8 cellular contexts compared by ENCODE assay signal in genomic region chr9:19161257-19162025, GRCh38. TPM values are rescaled to one million over a fixed set of nuclear protein-coding genes. Genes with fewer than 3 reads are reported as not detected.
DNase-seq lines count a peak whose midpoint lies in the region; ATAC-seq and TF ChIP-seq lines count a peak whose summit lies in the region.

No MANE protein-coding gene starts in this region.

- H3K9ac ChIP-seq in trophoblast cell (ENCODE audit: low read length) = no peak overlapping the region

- peaks cover 18% of the 10 kb centered on the region for H3K4me1 Mint-ChIP-seq in Calu3 (ENCODE audit: low read depth, unreplicated experiment)
- H3K4me1 Mint-ChIP-seq in activated CD4-positive, alpha-beta T cell treated with anti-CD3 and anti-CD28 coated beads, Interleukin-2, amount 10 ng/mL, durations not matched to agents 7 days and 5 days = peaks cover 28% of the 10 kb centered on the region

- H3K4me1 ChIP-seq in esophagus squamous epithelium (peaks cover 6 to 15% (median 10%) of the 10 kb centered on the region in 3 donors), trophoblast cell (ENCODE audit: control insufficient read depth in 1 of 2, insufficient read depth in 2 of 2, low read length in 2 of 2) (peaks cover 8% of the 10 kb centered on the region in 2 experiments)

- peak overlapping the region; percentile 22 for H2BK12ac ChIP-seq in trophoblast cell (ENCODE audit: low read length)

- H3K27me3 ChIP-seq in esophagus squamous epithelium (no peaks in the 10 kb centered on the region), trophoblast cell (ENCODE audit: insufficient read depth, low read length) (no peaks in the 10 kb centered on the region)

- no peak overlapping the region for H3K4ac ChIP-seq in trophoblast cell (ENCODE audit: low read depth, low read length)

- BruUV-seq in Calu3 (replicated peaks; lab: Mats Ljungman, UMichigan) = no TSS peak

- H2AK5ac ChIP-seq in trophoblast cell (ENCODE audit: low read length) = no peak overlapping the region

- H3K27ac ChIP-seq in esophagus squamous epithelium (peak overlapping the region; percentile 46 to 92 (median 70)), trophoblast cell (ENCODE audit: low read depth, low read length) (peak overlapping the region; percentile 52)

- H3K36me3 Mint-ChIP-seq in Calu3 (ENCODE audit: insufficient read depth, unreplicated experiment) = peaks cover 7% of the 10 kb centered on the region
- H3K36me3 Mint-ChIP-seq in activated CD4-positive, alpha-beta T cell treated with anti-CD3 and anti-CD28 coated beads, Interleukin-2, amount 10 ng/mL, durations not matched to agents 7 days and 5 days (ENCODE audit: low read depth) = no peaks in the 10 kb centered on the region

- POLR2A ChIA-PET in activated CD4-positive, alpha-beta T cell treated with anti-CD3 and anti-CD28 coated beads, Interleukin-2, amount 10 ng/mL, durations not matched to agents 7 days and 5 days (lab: Charles Lee) = no interaction called here

- peak overlapping the region; percentile 49 for H2BK5ac ChIP-seq in trophoblast cell (ENCODE audit: low read depth, low read length, poor library complexity)

- no peaks in the 10 kb centered on the region for H3K79me2 ChIP-seq in trophoblast cell (ENCODE audit: control insufficient read depth, insufficient read depth, low read length, poor library complexity)

- whole genome bisulfite sequencing in esophagus squamous epithelium, 2 donors = 45 to 48% methylated on average over 9 of the region's 9 CpGs
- WGBS in trophoblast cell (ENCODE audit: extremely low coverage, insufficient coverage, insufficient read length) = no CpG with 5 or more reads among the region's 9 CpGs

- no peak overlapping the region for H4K8ac ChIP-seq in trophoblast cell (ENCODE audit: low read depth, low read length)

- H2AFZ ChIP-seq in trophoblast cell (ENCODE audit: insufficient read depth, low read length, poor library complexity) = no peak overlapping the region

- no peaks in the 10 kb centered on the region for H3K9me3 Mint-ChIP-seq in Calu3 (ENCODE audit: low read depth, unreplicated experiment)
- peaks cover under 1% of the 10 kb centered on the region for H3K9me3 Mint-ChIP-seq in activated CD4-positive, alpha-beta T cell treated with anti-CD3 and anti-CD28 coated beads, Interleukin-2, amount 10 ng/mL, durations not matched to agents 7 days and 5 days

- peak overlapping the region; percentile 93 for H3K27ac Mint-ChIP-seq in Calu3 (ENCODE audit: unreplicated experiment)
- H3K27ac Mint-ChIP-seq in activated CD4-positive, alpha-beta T cell treated with anti-CD3 and anti-CD28 coated beads, Interleukin-2, amount 10 ng/mL, durations not matched to agents 7 days and 5 days = peak overlapping the region; percentile 90

- CTCF ChIA-PET in Calu3 (lab: Charles Lee) = interaction anchor here (0.9 kb wide), 1 partner anchor 10 kb away, joined by 3 read pairs; no protein-coding TSS in a partner anchor
- CTCF ChIA-PET in activated CD4-positive, alpha-beta T cell treated with anti-CD3 and anti-CD28 coated beads, Interleukin-2, amount 10 ng/mL, durations not matched to agents 7 days and 5 days (lab: Charles Lee) = interaction anchor here (0.5 to 2.2 kb wide), 6 partner anchors 10 to 296 kb away, joined by 3 to 5 read pairs (median 4); no protein-coding TSS in a partner anchor

- no peaks in the 10 kb centered on the region for H3K27me3 Mint-ChIP-seq in Calu3 (ENCODE audit: unreplicated experiment)
- no peaks in the 10 kb centered on the region for H3K27me3 Mint-ChIP-seq in activated CD4-positive, alpha-beta T cell treated with anti-CD3 and anti-CD28 coated beads, Interleukin-2, amount 10 ng/mL, durations not matched to agents 7 days and 5 days

- H3K4me3 Mint-ChIP-seq in Calu3 (ENCODE audit: low read depth, unreplicated experiment) = no peak overlapping the region
- H3K4me3 Mint-ChIP-seq in activated CD4-positive, alpha-beta T cell treated with anti-CD3 and anti-CD28 coated beads, Interleukin-2, amount 10 ng/mL, durations not matched to agents 7 days and 5 days = peak overlapping the region; percentile 34

- peak overlapping the region in 1 of 4 donors; percentile 3 for H3K4me3 ChIP-seq in esophagus squamous epithelium
- H3K4me3 ChIP-seq in trophoblast cell (ENCODE audit: low read depth, low read length) = no peak overlapping the region

- peak in 2 of 4 donors; percentile 13 to 31 for TF ChIP-seq POLR2A in esophagus squamous epithelium (IDR thresholded peaks at IDR 0.05)

- TF ChIP-seq CTCF in Calu3 (IDR thresholded peaks at IDR 0.05; ENCODE audit: unreplicated experiment) (no peak), esophagus squamous epithelium (IDR thresholded peaks at IDR 0.05) (no peak)

- no peak overlapping the region for H3K18ac ChIP-seq in trophoblast cell (ENCODE audit: low read length)

- intact Hi-C loops in Calu3 (cut with micrococcal nuclease; ENCODE audit: unreplicated experiment) = loop anchor here (2.0 kb wide), 1 partner anchor 59 kb away; the partner anchor contains the start of gene HAUS6
- intact Hi-C loops in esophagus squamous epithelium (cut with DNase I) = no loop called here

- H4K12ac ChIP-seq in trophoblast cell (ENCODE audit: low read depth, low read length) = no peak overlapping the region

- DNase-seq in Calu3 (peak; percentile 56), HuH-7 (ENCODE audit: low spot score) (peak; percentile 40), esophagus squamous epithelium (lab: John Stamatoyannopoulos, UW) (no peak), trophoblast cell (peak; percentile 98 to 100), NCI-H526 (lab: John Stamatoyannopoulos, UW) (no peak), NCI-H1417 treated with DMSO at 0.1 percent for 48 hours (lab: John Stamatoyannopoulos, UW) (no peak)
- DNase-seq in activated CD4-positive, alpha-beta T cell treated with anti-CD3 and anti-CD28 coated beads, Interleukin-2, amount 10 ng/mL, durations not matched to agents 7 days and 5 days = peak; percentile 64

- H3K79me1 ChIP-seq in trophoblast cell (ENCODE audit: low read length) = peaks cover 3% of the 10 kb centered on the region

- H3K36me3 ChIP-seq in esophagus squamous epithelium = no peaks in the 10 kb centered on the region
- no peaks in the 10 kb centered on the region for H3K36me3 ChIP-seq in trophoblast cell (ENCODE audit: control insufficient read depth in 1 of 2, insufficient read depth in 2 of 2, low read length in 2 of 2)

- ATAC-seq in GM21526 (IDR thresholded peaks at IDR 0.05; ENCODE audit: low FRiP score, unreplicated experiment) = peak; percentile 73

- no peak overlapping the region for H3K4me2 ChIP-seq in trophoblast cell (ENCODE audit: low read length)

- no peak overlapping the region for H3K23ac ChIP-seq in trophoblast cell (ENCODE audit: low read length)

- H2BK120ac ChIP-seq in trophoblast cell (ENCODE audit: insufficient read depth, low read length, poor library complexity) = peak overlapping the region; percentile 66

- no peaks in the 10 kb centered on the region for H3K9me3 ChIP-seq in esophagus squamous epithelium
- H3K9me3 ChIP-seq in trophoblast cell (ENCODE audit: insufficient read depth, low read depth, low read length) = no peaks in the 10 kb centered on the region

- H4K91ac ChIP-seq in trophoblast cell (ENCODE audit: low read depth, low read length) = peak overlapping the region; percentile 62

- peak overlapping the region; percentile 44 for H3K14ac ChIP-seq in trophoblast cell (ENCODE audit: low read length)

RNA-seq across cellular contexts. Expression of gene PLIN2, which starts 34.1 kb away (rescaled TPM):
- total RNA-seq in Calu3 (2022) = not detected in 2 replicates
- total RNA-seq in activated CD4-positive, alpha-beta T cell treated with anti-CD3 and anti-CD28 coated beads, Interleukin-2, amount 10 ng/mL, durations not matched to agents 7 days and 5 days = 10 to 100 TPM; 55.4 to 60.4 TPM
- 10 to 100 TPM; 11.3 to 68.0 (median 31.9) TPM for total RNA-seq in esophagus squamous epithelium
- polyA plus RNA-seq in trophoblast cell (2013) = 188 and 192 TPM in 2 replicates

RNA-seq across cellular contexts. Expression of gene HAUS6, which starts 58.7 kb away (rescaled TPM):
- total RNA-seq in Calu3 (2022) (15.4 and 15.7 TPM in 2 replicates), esophagus squamous epithelium (1 to 10 TPM; 3.1 to 9.3 (median 9.0) TPM)
- total RNA-seq in activated CD4-positive, alpha-beta T cell treated with anti-CD3 and anti-CD28 coated beads, Interleukin-2, amount 10 ng/mL, durations not matched to agents 7 days and 5 days = 10 to 100 TPM; 25.0 to 26.2 TPM
- 12.9 and 13.2 TPM in 2 replicates for polyA plus RNA-seq in trophoblast cell (2013)

Comparison
In these comparisons a context has a peak if more than half of its experiments do, and no peak if none do; other contexts are left out.
1. DNase-seq: peak in Calu3 (single experiment), HuH-7 (single experiment), activated CD4-positive, alpha-beta T cell treated with anti-CD3 and anti-CD28 coated beads, Interleukin-2, amount 10 ng/mL, durations not matched to agents 7 days and 5 days (single experiment) and trophoblast cell (2 of 2); none in esophagus squamous epithelium (single experiment), NCI-H526 (0 of 2) and NCI-H1417 treated with DMSO at 0.1 percent for 48 hours (single experiment).
2. RNA of gene PLIN2, which starts 34.1 kb away (total RNA-seq): 55.4 to 60.4 TPM in activated CD4-positive, alpha-beta T cell treated with anti-CD3 and anti-CD28 coated beads, Interleukin-2, amount 10 ng/mL, durations not matched to agents 7 days and 5 days and 11.3 to 68.0 TPM in esophagus squamous epithelium; not detected in Calu3; every median in the first group is over 10 times any median in the second.